Comparison of ENCODE assay signal across 1 cellular context in the genomic region with DNA sequence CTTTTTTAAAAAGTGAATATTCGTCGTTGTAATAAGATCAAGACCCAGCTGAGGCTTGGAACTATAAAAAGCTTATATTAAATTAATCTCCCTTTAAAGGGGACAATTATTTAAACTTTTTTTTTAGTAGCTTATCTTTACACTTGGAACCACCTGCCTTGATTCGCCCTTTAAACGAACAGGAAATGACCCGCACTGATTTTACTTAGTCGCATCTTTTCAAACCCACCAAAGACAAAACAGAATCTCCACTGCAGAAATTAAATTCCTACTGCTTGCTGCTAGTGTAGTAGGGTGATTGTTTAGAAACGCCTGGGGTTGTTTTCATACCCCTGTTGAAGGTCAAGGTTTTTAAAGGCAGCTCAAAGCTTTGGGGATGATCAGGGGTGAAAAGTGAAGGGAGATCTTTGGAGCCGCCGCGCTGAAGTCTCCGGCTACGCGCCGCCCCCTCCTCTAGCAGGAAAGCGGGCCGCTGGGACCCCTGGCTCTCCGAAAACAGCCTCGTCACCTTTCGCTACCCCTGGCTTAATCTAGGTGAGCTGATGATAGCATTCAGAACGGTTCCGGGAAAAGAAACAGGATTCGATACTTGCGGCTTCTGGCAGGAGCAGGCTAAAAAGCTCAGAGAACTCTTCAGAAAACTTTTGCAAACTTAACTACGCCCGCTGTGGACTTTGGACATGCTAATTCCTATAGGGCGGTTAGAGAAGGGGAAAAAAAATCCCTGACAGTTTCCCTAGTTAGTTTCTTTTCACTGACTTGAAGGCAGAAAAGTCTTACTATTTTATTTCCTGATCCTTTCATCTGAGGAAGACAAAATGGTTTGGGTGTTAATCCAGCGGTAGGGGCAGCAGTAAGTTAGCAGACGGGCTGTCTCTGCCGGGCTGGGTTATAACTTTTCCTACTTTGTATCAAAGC.
TF ChIP-seq lines count a peak whose summit lies in the region.

No MANE protein-coding gene starts in this region.

TF ChIP-seq in HepG2, 621 proteins besides CTCF, POLR2A, EP300 and RAD21 (continued from another document and continues in another):
- no peak for TF ChIP-seq ZNF281 (CRISPR knock-in tag; IDR thresholded peaks at IDR 0.05; ENCODE audit: borderline replicate concordance)
- no peak for TF ChIP-seq SIX1 (CRISPR knock-in tag; IDR thresholded peaks at IDR 0.05; ENCODE audit: borderline replicate concordance)
- no peak for TF ChIP-seq SNAPC2 (CRISPR knock-in tag; IDR thresholded peaks at IDR 0.05)
- TF ChIP-seq NAIF1 (CRISPR knock-in tag; IDR thresholded peaks at IDR 0.05; ENCODE audit: borderline replicate concordance): peak; percentile 17; the same call in 1 of the 2 replicates
- TF ChIP-seq ISX (CRISPR knock-in tag; conservative IDR thresholded peaks at IDR 0.05): no peak
- no peak for TF ChIP-seq IRF1 (CRISPR knock-in tag; IDR thresholded peaks at IDR 0.05; ENCODE audit: low read depth)
- TF ChIP-seq, protein P1, sequence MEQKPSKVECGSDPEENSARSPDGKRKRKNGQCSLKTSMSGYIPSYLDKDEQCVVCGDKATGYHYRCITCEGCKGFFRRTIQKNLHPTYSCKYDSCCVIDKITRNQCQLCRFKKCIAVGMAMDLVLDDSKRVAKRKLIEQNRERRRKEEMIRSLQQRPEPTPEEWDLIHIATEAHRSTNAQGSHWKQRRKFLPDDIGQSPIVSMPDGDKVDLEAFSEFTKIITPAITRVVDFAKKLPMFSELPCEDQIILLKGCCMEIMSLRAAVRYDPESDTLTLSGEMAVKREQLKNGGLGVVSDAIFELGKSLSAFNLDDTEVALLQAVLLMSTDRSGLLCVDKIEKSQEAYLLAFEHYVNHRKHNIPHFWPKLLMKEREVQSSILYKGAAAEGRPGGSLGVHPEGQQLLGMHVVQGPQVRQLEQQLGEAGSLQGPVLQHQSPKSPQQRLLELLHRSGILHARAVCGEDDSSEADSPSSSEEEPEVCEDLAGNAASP (CRISPR knock-in tag; IDR thresholded peaks at IDR 0.05; ENCODE audit: borderline replicate concordance): no peak
- peak; percentile 42; the same call in 1 of the 2 replicates for TF ChIP-seq GFI1 (CRISPR knock-in tag; IDR thresholded peaks at IDR 0.05; ENCODE audit: borderline replicate concordance)
- TF ChIP-seq KDM3A (CRISPR knock-in tag; IDR thresholded peaks at IDR 0.05; ENCODE audit: low read depth): no peak
- TF ChIP-seq NFKBIZ (CRISPR knock-in tag; IDR thresholded peaks at IDR 0.05): no peak
- no peak for TF ChIP-seq BCL6 (CRISPR knock-in tag; IDR thresholded peaks at IDR 0.05)
- TF ChIP-seq KMT2A (CRISPR knock-in tag; IDR thresholded peaks at IDR 0.05): peak; percentile 32; the same call in 1 of the 2 replicates
- TF ChIP-seq ZFP37 (CRISPR knock-in tag; IDR thresholded peaks at IDR 0.05; ENCODE audit: borderline replicate concordance): no peak; the same call in 1 of the 2 replicates
- peak; percentile 44 for TF ChIP-seq HNF4G (IDR thresholded peaks at IDR 0.05; ENCODE audit: borderline replicate concordance, low read depth, low read length)
- no peak for TF ChIP-seq HNF4G (CRISPR knock-in tag; IDR thresholded peaks at IDR 0.05; ENCODE audit: borderline replicate concordance, low read depth)
- no peak for TF ChIP-seq TAF1 (CRISPR knock-in tag; IDR thresholded peaks at IDR 0.05)
- TF ChIP-seq, protein P2, sequence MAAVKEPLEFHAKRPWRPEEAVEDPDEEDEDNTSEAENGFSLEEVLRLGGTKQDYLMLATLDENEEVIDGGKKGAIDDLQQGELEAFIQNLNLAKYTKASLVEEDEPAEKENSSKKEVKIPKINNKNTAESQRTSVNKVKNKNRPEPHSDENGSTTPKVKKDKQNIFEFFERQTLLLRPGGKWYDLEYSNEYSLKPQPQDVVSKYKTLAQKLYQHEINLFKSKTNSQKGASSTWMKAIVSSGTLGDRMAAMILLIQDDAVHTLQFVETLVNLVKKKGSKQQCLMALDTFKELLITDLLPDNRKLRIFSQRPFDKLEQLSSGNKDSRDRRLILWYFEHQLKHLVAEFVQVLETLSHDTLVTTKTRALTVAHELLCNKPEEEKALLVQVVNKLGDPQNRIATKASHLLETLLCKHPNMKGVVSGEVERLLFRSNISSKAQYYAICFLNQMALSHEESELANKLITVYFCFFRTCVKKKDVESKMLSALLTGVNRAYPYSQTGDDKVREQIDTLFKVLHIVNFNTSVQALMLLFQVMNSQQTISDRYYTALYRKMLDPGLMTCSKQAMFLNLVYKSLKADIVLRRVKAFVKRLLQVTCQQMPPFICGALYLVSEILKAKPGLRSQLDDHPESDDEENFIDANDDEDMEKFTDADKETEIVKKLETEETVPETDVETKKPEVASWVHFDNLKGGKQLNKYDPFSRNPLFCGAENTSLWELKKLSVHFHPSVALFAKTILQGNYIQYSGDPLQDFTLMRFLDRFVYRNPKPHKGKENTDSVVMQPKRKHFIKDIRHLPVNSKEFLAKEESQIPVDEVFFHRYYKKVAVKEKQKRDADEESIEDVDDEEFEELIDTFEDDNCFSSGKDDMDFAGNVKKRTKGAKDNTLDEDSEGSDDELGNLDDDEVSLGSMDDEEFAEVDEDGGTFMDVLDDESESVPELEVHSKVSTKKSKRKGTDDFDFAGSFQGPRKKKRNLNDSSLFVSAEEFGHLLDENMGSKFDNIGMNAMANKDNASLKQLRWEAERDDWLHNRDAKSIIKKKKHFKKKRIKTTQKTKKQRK (IDR thresholded peaks at IDR 0.05; ENCODE audit: low read length): no peak
- no peak for TF ChIP-seq ZNF547 (CRISPR knock-in tag; IDR thresholded peaks at IDR 0.05)
- TF ChIP-seq DMAP1 (CRISPR knock-in tag; IDR thresholded peaks at IDR 0.05): no peak
- peak; percentile 41; the same call in 1 of the 2 replicates for TF ChIP-seq PHF21A (CRISPR knock-in tag; IDR thresholded peaks at IDR 0.05)
- TF ChIP-seq ZBTB38 (CRISPR knock-in tag; IDR thresholded peaks at IDR 0.05): no peak
- no peak for TF ChIP-seq RFX3 (CRISPR knock-in tag; IDR thresholded peaks at IDR 0.05)
- no peak for TF ChIP-seq ZNF597 (CRISPR knock-in tag; IDR thresholded peaks at IDR 0.05)
- TF ChIP-seq, protein P3, sequence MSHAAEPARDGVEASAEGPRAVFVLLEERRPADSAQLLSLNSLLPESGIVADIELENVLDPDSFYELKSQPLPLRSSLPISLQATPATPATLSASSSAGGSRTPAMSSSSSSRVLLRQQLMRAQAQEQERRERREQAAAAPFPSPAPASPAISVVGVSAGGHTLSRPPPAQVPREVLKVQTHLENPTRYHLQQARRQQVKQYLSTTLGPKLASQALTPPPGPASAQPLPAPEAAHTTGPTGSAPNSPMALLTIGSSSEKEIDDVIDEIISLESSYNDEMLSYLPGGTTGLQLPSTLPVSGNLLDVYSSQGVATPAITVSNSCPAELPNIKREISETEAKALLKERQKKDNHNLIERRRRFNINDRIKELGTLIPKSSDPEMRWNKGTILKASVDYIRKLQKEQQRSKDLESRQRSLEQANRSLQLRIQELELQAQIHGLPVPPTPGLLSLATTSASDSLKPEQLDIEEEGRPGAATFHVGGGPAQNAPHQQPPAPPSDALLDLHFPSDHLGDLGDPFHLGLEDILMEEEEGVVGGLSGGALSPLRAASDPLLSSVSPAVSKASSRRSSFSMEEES (CRISPR knock-in tag; IDR thresholded peaks at IDR 0.05): 0 out of 2 replicates have a peak, but pooled peaks have one; percentile 9
- TF ChIP-seq FOSL1 (CRISPR knock-in tag; IDR thresholded peaks at IDR 0.05; ENCODE audit: borderline replicate concordance): no peak
- no peak for TF ChIP-seq TRIM22 (IDR thresholded peaks at IDR 0.05)
- no peak for TF ChIP-seq PITX1 (CRISPR knock-in tag; IDR thresholded peaks at IDR 0.05)
- TF ChIP-seq RFX5 (IDR thresholded peaks at IDR 0.05; ENCODE audit: low read depth, low read length): no peak
- TF ChIP-seq HMG20A (CRISPR knock-in tag; IDR thresholded peaks at IDR 0.05; ENCODE audit: borderline replicate concordance): peak; percentile 25; the same call in 1 of the 2 replicates
- TF ChIP-seq, protein P4, sequence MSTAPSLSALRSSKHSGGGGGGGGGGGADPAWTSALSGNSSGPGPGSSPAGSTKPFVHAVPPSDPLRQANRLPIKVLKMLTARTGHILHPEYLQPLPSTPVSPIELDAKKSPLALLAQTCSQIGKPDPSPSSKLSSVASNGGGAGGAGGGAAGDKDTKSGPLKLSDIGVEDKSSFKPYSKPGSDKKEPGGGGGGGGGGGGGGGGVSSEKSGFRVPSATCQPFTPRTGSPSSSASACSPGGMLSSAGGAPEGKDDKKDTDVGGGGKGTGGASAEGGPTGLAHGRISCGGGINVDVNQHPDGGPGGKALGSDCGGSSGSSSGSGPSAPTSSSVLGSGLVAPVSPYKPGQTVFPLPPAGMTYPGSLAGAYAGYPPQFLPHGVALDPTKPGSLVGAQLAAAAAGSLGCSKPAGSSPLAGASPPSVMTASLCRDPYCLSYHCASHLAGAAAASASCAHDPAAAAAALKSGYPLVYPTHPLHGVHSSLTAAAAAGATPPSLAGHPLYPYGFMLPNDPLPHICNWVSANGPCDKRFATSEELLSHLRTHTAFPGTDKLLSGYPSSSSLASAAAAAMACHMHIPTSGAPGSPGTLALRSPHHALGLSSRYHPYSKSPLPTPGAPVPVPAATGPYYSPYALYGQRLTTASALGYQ (CRISPR knock-in tag; IDR thresholded peaks at IDR 0.05): no peak
- TF ChIP-seq BORCS8-MEF2B (CRISPR knock-in tag; IDR thresholded peaks at IDR 0.05): no peak
- no peak for TF ChIP-seq ZNF674 (CRISPR knock-in tag; IDR thresholded peaks at IDR 0.05; ENCODE audit: low read depth)
- TF ChIP-seq TSC22D2 (CRISPR knock-in tag; IDR thresholded peaks at IDR 0.05; ENCODE audit: borderline replicate concordance): no peak
- TF ChIP-seq ERF (CRISPR knock-in tag; IDR thresholded peaks at IDR 0.05): no peak
- TF ChIP-seq ARID5B (CRISPR knock-in tag; IDR thresholded peaks at IDR 0.05): 0 out of 2 replicates have a peak, but pooled peaks have one; percentile 31
- TF ChIP-seq SNAPC5 (CRISPR knock-in tag; IDR thresholded peaks at IDR 0.05; ENCODE audit: borderline replicate concordance): 0 out of 2 replicates have a peak, but pooled peaks have one; percentile 34
